ENCODE assay signal across 1 cellular context in the genomic region with DNA sequence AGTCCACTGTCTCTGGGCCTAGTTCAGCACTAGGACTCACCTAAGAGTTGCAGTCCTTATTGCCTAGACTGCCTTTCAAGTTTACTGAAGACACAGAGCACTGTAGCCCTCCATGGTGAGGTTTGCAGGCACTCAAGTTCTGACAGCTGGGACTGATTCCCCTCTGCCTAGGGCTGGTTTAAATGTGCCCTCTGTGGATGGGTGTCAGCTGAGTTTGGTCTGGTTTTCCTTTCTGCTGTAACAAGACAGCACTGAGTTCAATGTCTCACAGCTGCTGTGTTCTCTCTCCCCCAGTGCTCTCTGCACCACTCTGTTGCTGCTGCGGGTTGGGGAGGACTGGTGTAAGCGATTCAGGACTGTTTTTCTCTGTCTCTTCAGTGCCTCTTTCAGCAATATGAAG.
TF ChIP-seq lines count a peak whose summit lies in the region.

No MANE protein-coding gene starts in this region.

TF ChIP-seq in IMR-90, 13 proteins besides CTCF, POLR2A, EP300 and RAD21 (continued from another document):
- TF ChIP-seq, protein P1, sequence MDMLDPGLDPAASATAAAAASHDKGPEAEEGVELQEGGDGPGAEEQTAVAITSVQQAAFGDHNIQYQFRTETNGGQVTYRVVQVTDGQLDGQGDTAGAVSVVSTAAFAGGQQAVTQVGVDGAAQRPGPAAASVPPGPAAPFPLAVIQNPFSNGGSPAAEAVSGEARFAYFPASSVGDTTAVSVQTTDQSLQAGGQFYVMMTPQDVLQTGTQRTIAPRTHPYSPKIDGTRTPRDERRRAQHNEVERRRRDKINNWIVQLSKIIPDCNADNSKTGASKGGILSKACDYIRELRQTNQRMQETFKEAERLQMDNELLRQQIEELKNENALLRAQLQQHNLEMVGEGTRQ (IDR thresholded peaks at IDR 0.05; ENCODE audit: low read depth, low read length): no peak
